35 cellular contexts compared by ENCODE assay signal in the genomic region with DNA sequence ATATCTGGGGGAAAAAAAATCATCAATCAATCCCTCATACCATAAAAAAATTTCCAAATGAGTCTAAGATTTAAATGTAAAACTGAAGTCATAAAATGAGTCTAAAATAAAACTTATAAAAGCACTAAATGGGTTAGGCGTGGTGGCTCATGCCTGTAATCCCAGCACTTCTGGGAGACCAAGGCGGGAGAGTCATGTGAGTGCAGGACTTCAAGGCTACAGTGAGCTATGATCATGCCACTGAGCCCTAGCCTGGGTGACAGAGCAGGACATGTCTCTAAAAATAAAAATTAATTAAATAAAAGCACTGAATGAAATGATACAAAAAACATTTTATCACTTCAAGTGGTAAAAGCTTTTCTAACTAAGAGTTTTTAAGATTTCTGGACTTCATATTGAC.
"Had no signal": no experiment of that assay in that cellular context is flagged by ENCODE, and none has a peak within 500 bp of the region (broad histone marks: within the 10 kb centered on the region; RNA-seq: fewer than 3 reads in every experiment).

No MANE protein-coding gene starts in this region.

- H3K27me3 ChIP-seq: ascending aorta, cardiac muscle cell had no signal

- H3K9me3 ChIP-seq: ascending aorta had no signal

- H3K4me3 Mint-ChIP-seq: activated B cell treated with CpG ODN at 0.5 μM for 24 hours; activated CD4-positive, alpha-beta memory T cell treated with anti-CD3 and anti-CD28 coated beads for 36 hours; activated CD4-positive, alpha-beta T cell treated with anti-CD3 and anti-CD28 coated beads, Interleukin-2, amount 10 ng/mL, durations not matched to agents 24 days and 14 days; activated CD8-positive, alpha-beta T cell treated with anti-CD3 and anti-CD28 coated beads for 36 hours; activated naive CD4-positive, alpha-beta T cell treated with anti-CD3 and anti-CD28 coated beads for 36 hours; activated naive CD8-positive, alpha-beta T cell treated with anti-CD3 and anti-CD28 coated beads, Interleukin-2, amount 10 ng/mL, durations not matched to agents 7 days and 5 days; activated T-cell treated with anti-CD3 and anti-CD28 coated beads, Interleukin-2, amount 50 U/mL, for 4 hours; activated T-cell treated with anti-CD3 and anti-CD28 coated beads, Interleukin-2, amount 50 U/mL, for 72 hours; activated T-helper 1 cell treated with anti-CD3 and anti-CD28 coated beads, Interleukin-12 subunit alpha, Interleukin-12 subunit beta, Interleukin-2, Interleukin-4 antibody, amounts not matched to agents 30 ng/mL and 10 ng/mL and 1 ng/mL, durations not matched to agents 14 hours and 24 hours and 36 hours; activated T-helper 17 cell treated with anti-CD3 and anti-CD28 coated beads, Interleukin-2, amount 50 U/mL, for 72 hours; brain; T-helper 1 cell treated with Interleukin-12 subunit alpha and Interleukin-12 subunit beta and Interleukin-4 antibody, amounts not matched to agents 30 μg/mL and 1 μg/mL, for 36 hours; T-helper 2 cell treated with Interferon-gamma antibody and Interleukin-4, amounts not matched to agents 5 μg/mL and 100 μg/mL, for 36 hours had no signal

- H3K4me1 ChIP-seq: ascending aorta had no signal

- H3K9me3 Mint-ChIP-seq: activated B cell treated with CpG ODN at 0.5 μM for 24 hours; activated CD4-positive, alpha-beta memory T cell treated with anti-CD3 and anti-CD28 coated beads for 36 hours; activated CD4-positive, alpha-beta T cell treated with anti-CD3 and anti-CD28 coated beads, Interleukin-2, amount 10 ng/mL, durations not matched to agents 24 days and 14 days; activated CD8-positive, alpha-beta T cell treated with anti-CD3 and anti-CD28 coated beads for 36 hours; activated naive CD4-positive, alpha-beta T cell treated with anti-CD3 and anti-CD28 coated beads for 36 hours; activated naive CD4-positive, alpha-beta T cell treated with anti-CD3 and anti-CD28 coated beads, Interleukin-2, amount 50 U/mL, for 72 hours; activated naive CD8-positive, alpha-beta T cell treated with anti-CD3 and anti-CD28 coated beads, Interleukin-2, amount 10 ng/mL, durations not matched to agents 7 days and 5 days; activated T-cell treated with anti-CD3 and anti-CD28 coated beads, Interleukin-2, amount 50 U/mL, for 4 hours; activated T-cell treated with anti-CD3 and anti-CD28 coated beads, Interleukin-2, amount 50 U/mL, for 72 hours; activated T-helper 1 cell treated with anti-CD3 and anti-CD28 coated beads, Interleukin-12 subunit alpha, Interleukin-12 subunit beta, Interleukin-2, Interleukin-4 antibody, amounts not matched to agents 30 ng/mL and 10 ng/mL and 1 ng/mL, durations not matched to agents 14 hours and 24 hours and 36 hours; activated T-helper 17 cell treated with anti-CD3 and anti-CD28 coated beads, Interleukin-2, amount 50 U/mL, for 72 hours; brain; T-helper 1 cell treated with Interleukin-12 subunit alpha and Interleukin-12 subunit beta and Interleukin-4 antibody, amounts not matched to agents 30 μg/mL and 1 μg/mL, for 36 hours; T-helper 2 cell treated with Interferon-gamma antibody and Interleukin-4, amounts not matched to agents 5 μg/mL and 100 μg/mL, for 36 hours had no signal

- H3K27ac Mint-ChIP-seq: activated B cell treated with CpG ODN at 0.5 μM for 24 hours; activated CD4-positive, alpha-beta memory T cell treated with anti-CD3 and anti-CD28 coated beads for 36 hours; activated CD4-positive, alpha-beta T cell treated with anti-CD3 and anti-CD28 coated beads, Interleukin-2, amount 10 ng/mL, durations not matched to agents 24 days and 14 days; activated CD8-positive, alpha-beta T cell treated with anti-CD3 and anti-CD28 coated beads for 36 hours; activated naive CD4-positive, alpha-beta T cell treated with anti-CD3 and anti-CD28 coated beads for 36 hours; activated naive CD4-positive, alpha-beta T cell treated with anti-CD3 and anti-CD28 coated beads, Interleukin-2, amount 50 U/mL, for 72 hours; activated naive CD8-positive, alpha-beta T cell treated with anti-CD3 and anti-CD28 coated beads, Interleukin-2, amount 10 ng/mL, durations not matched to agents 7 days and 5 days; activated T-cell treated with anti-CD3 and anti-CD28 coated beads, Interleukin-2, amount 50 U/mL, for 72 hours; activated T-helper 1 cell treated with anti-CD3 and anti-CD28 coated beads, Interleukin-12 subunit alpha, Interleukin-12 subunit beta, Interleukin-2, Interleukin-4 antibody, amounts not matched to agents 30 ng/mL and 10 ng/mL and 1 ng/mL, durations not matched to agents 14 hours and 24 hours and 36 hours; activated T-helper 17 cell treated with anti-CD3 and anti-CD28 coated beads, Interleukin-2, amount 50 U/mL, for 72 hours; brain; T-helper 1 cell treated with Interleukin-12 subunit alpha and Interleukin-12 subunit beta and Interleukin-4 antibody, amounts not matched to agents 30 μg/mL and 1 μg/mL, for 36 hours; T-helper 2 cell treated with Interferon-gamma antibody and Interleukin-4, amounts not matched to agents 5 μg/mL and 100 μg/mL, for 36 hours had no signal

- H3K27ac ChIP-seq: ascending aorta, cardiac muscle cell, VCaP had no signal

- H3K4me3 ChIP-seq: ascending aorta, cardiac muscle cell had no signal

- H3K36me3 ChIP-seq: ascending aorta had no signal

- ATAC-seq: activated CD8-positive, alpha-beta T cell treated with anti-CD3 and anti-CD28 coated beads for 36 hours; activated naive CD4-positive, alpha-beta T cell treated with anti-CD3 and anti-CD28 coated beads, Interleukin-2, amount 50 U/mL, for 72 hours; activated T-cell treated with anti-CD3 and anti-CD28 coated beads, Interleukin-2, amount 50 U/mL, for 4 hours; activated T-cell treated with anti-CD3 and anti-CD28 coated beads, Interleukin-2, amount 50 U/mL, for 72 hours; activated T-helper 17 cell treated with anti-CD3 and anti-CD28 coated beads, Interleukin-2, amount 50 U/mL, for 72 hours had no signal

- DNase-seq: activated B cell treated with CpG ODN at 0.5 μM for 24 hours; activated CD4-positive, alpha-beta memory T cell treated with anti-CD3 and anti-CD28 coated beads for 36 hours; activated CD4-positive, alpha-beta T cell treated with anti-CD3 and anti-CD28 coated beads for 4 hours; activated CD4-positive, alpha-beta T cell treated with anti-CD3 and anti-CD28 coated beads, Interleukin-2, amount 10 ng/mL, durations not matched to agents 24 days and 14 days; activated CD4-positive, alpha-beta T cell treated with anti-CD3 and anti-CD28 coated beads, Interleukin-2, amount 50 U/mL, for 1 hour; activated CD4-positive, alpha-beta T cell treated with anti-CD3 and anti-CD28 coated beads, Interleukin-2, amount 50 U/mL, for 4 hours; activated CD4-positive, CD25-positive, alpha-beta regulatory T cell treated with anti-CD3 and anti-CD28 coated beads, Interleukin-2, amount 50 U/mL, for 72 hours; activated CD8-positive, alpha-beta memory T cell treated with anti-CD3 and anti-CD28 coated beads, Interleukin-2, amount 50 U/mL, for 4 hours; activated CD8-positive, alpha-beta T cell treated with anti-CD3 and anti-CD28 coated beads for 36 hours; activated effector memory CD4-positive, alpha-beta T cell treated with anti-CD3 and anti-CD28 coated beads, Interleukin-2, amount 50 U/mL, for 16 hours; activated gamma-delta T cell treated with Interleukin-2 at 50 U/mL for 16 hours; activated naive CD4-positive, alpha-beta T cell; activated naive CD4-positive, alpha-beta T cell treated with anti-CD3 and anti-CD28 coated beads for 36 hours; activated naive CD4-positive, alpha-beta T cell treated with anti-CD3 and anti-CD28 coated beads, Interleukin-2, amount 50 U/mL, for 16 hours; activated naive CD8-positive, alpha-beta T cell treated with anti-CD3 and anti-CD28 coated beads, Interleukin-2, amount 10 ng/mL, durations not matched to agents 7 days and 5 days; activated T-cell treated with anti-CD3 and anti-CD28 coated beads for 4 hours; activated T-cell treated with anti-CD3 and anti-CD28 coated beads, Interleukin-2, amount 50 U/mL, for 1 hour; activated T-cell treated with anti-CD3 and anti-CD28 coated beads, Interleukin-2, amount 50 U/mL, for 4 hours; activated T-cell treated with anti-CD3 and anti-CD28 coated beads, Interleukin-2, amount 50 U/mL, for 72 hours; amygdala; anterior cingulate cortex; central memory CD4-positive, alpha-beta T cell; SW 1271; T-helper 1 cell; T-helper 2 cell; T-helper 9 cell had no signal

- H3K27me3 Mint-ChIP-seq: activated B cell treated with CpG ODN at 0.5 μM for 24 hours; activated CD4-positive, alpha-beta memory T cell treated with anti-CD3 and anti-CD28 coated beads for 36 hours; activated CD4-positive, alpha-beta T cell treated with anti-CD3 and anti-CD28 coated beads, Interleukin-2, amount 10 ng/mL, durations not matched to agents 24 days and 14 days; activated CD8-positive, alpha-beta T cell treated with anti-CD3 and anti-CD28 coated beads for 36 hours; activated naive CD8-positive, alpha-beta T cell treated with anti-CD3 and anti-CD28 coated beads, Interleukin-2, amount 10 ng/mL, durations not matched to agents 7 days and 5 days; activated T-helper 17 cell treated with anti-CD3 and anti-CD28 coated beads, Interleukin-2, amount 50 U/mL, for 72 hours; brain had no signal

- H3K4me1 Mint-ChIP-seq: activated CD4-positive, alpha-beta T cell treated with anti-CD3 and anti-CD28 coated beads, Interleukin-2, amount 10 ng/mL, durations not matched to agents 24 days and 14 days; activated naive CD8-positive, alpha-beta T cell treated with anti-CD3 and anti-CD28 coated beads, Interleukin-2, amount 10 ng/mL, durations not matched to agents 7 days and 5 days; activated T-helper 17 cell treated with anti-CD3 and anti-CD28 coated beads, Interleukin-2, amount 50 U/mL, for 72 hours had no signal
